Comparison of ENCODE assay signal across 13 cellular contexts in the genomic region with DNA sequence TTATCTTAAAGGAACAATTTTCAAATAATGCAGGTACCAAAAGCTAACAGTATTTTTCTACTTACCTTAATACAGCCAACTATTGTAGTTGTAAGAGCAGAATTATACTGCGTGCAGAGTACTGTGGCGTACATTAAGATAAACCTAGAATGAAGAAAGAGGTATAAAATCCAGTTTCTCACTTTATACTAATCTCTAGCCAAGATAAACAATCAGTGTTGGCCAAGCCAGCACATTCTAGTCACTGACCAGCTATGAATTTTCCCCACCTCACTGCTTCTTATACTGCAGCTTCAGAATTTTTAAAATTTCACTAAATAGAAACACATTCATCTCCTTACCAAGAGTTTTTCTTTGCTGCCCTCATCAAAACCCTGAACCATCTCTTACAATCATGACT. TPM values are rescaled to one million over a fixed set of nuclear protein-coding genes. Genes with fewer than 3 reads are reported as not detected.
DNase-seq lines count a peak whose midpoint lies in the region; ATAC-seq, FAIRE-seq and TF ChIP-seq lines count a peak whose summit lies in the region.
"Had no signal": no experiment of that assay in that cellular context is flagged by ENCODE, and none has a peak within 500 bp of the region (broad histone marks: within the 10 kb centered on the region; RNA-seq: fewer than 3 reads in every experiment).

No MANE protein-coding gene starts in this region.

- no peak overlapping the region for H3K9ac ChIP-seq in trophoblast cell (ENCODE audit: low read length)

- no peak overlapping the region for H2BK120ac ChIP-seq in trophoblast cell (ENCODE audit: insufficient read depth, low read length, poor library complexity)

- no peaks in the 10 kb centered on the region for H3K27me3 ChIP-seq in ascending aorta
- H3K27me3 ChIP-seq in heart right ventricle = no peaks in the 10 kb centered on the region
- H3K27me3 ChIP-seq in trophoblast cell (ENCODE audit: insufficient read depth, low read length) = no peaks in the 10 kb centered on the region
- no peaks in the 10 kb centered on the region for H3K27me3 ChIP-seq in small intestine (ENCODE audit: control insufficient read depth in 2 of 2, insufficient read depth in 2 of 2, low read length in 2 of 2)

- H3K27ac ChIP-seq in ascending aorta = peak overlapping the region; percentile 87 to 90
- H3K27ac ChIP-seq in heart right ventricle = peak overlapping the region in 8 of 10 donors; percentile 28 to 85 (median 74)
- H3K27ac ChIP-seq in trophoblast cell (ENCODE audit: low read depth, low read length) = peak overlapping the region; percentile 87
- no peak overlapping the region for H3K27ac ChIP-seq in small intestine (ENCODE audit: low read depth in 1 of 2, low read length in 1 of 2)

- no peak overlapping the region for H3K23ac ChIP-seq in trophoblast cell (ENCODE audit: low read length)

- ATAC-seq in heart right ventricle (peak in 6 of 8 donors; percentile 17 to 66 (median 40)), GM18511 (IDR thresholded peaks at IDR 0.05; ENCODE audit: unreplicated experiment) (no peak)
- ATAC-seq: stimulated activated naive CD8-positive, alpha-beta T cell treated with anti-CD3 and anti-CD28 coated beads, Interleukin-15, Interleukin-2, amounts not matched to agents 100 U/mL and 50 U/mL, for 24 hours had no signal

- H3K4me1 ChIP-seq in ascending aorta (peaks cover 0 to 33% of the 10 kb centered on the region in 2 donors), heart right ventricle (peaks cover 2 to 29% (median 21%) of the 10 kb centered on the region in 9 donors), trophoblast cell (ENCODE audit: control insufficient read depth in 1 of 2, insufficient read depth in 2 of 2, low read length in 2 of 2) (peaks cover 3 to 11% of the 10 kb centered on the region in 2 experiments), small intestine (ENCODE audit: control insufficient read depth in 2 of 2, insufficient read depth in 1 of 2, low read depth in 1 of 2, low read length in 1 of 2) (no peaks in the 10 kb centered on the region)

- DNase-seq in EL (peak; percentile 41), ascending aorta (ENCODE audit: low spot score in 2 of 2) (no peak), heart right ventricle (no peak), trophoblast cell (no peak), posterior vena cava (ENCODE audit: low spot score) (no peak), small intestine (no peak), NCI-H446 treated with DMSO at 0.1 percent for 48 hours (lab: John Stamatoyannopoulos, UW) (no peak)
- DNase-seq: activated CD4-positive, alpha-beta T cell treated with anti-CD3 and anti-CD28 coated beads, Interleukin-2, amount 50 U/mL, for 1 hour; occipital lobe; OCI-M1; stimulated activated CD4-positive, alpha-beta T cell treated with anti-CD3 and anti-CD28 coated beads, Interleukin-2, amount 100 ng/mL, for 48 hours; stimulated activated naive CD8-positive, alpha-beta T cell treated with anti-CD3 and anti-CD28 coated beads, Interleukin-15, Interleukin-2, amounts not matched to agents 100 U/mL and 50 U/mL, for 24 hours had no signal

- H2AFZ ChIP-seq in trophoblast cell (ENCODE audit: insufficient read depth, low read length, poor library complexity) = no peak overlapping the region

- no peaks in the 10 kb centered on the region for H3K79me2 ChIP-seq in trophoblast cell (ENCODE audit: control insufficient read depth, insufficient read depth, low read length, poor library complexity)

- H4K91ac ChIP-seq in trophoblast cell (ENCODE audit: low read depth, low read length) = no peak overlapping the region

- H3K18ac ChIP-seq in trophoblast cell (ENCODE audit: low read length) = no peak overlapping the region

- no peak overlapping the region for H4K12ac ChIP-seq in trophoblast cell (ENCODE audit: low read depth, low read length)

- no peak overlapping the region for H3K14ac ChIP-seq in trophoblast cell (ENCODE audit: low read length)

- H3K4me2 ChIP-seq in trophoblast cell (ENCODE audit: low read length) = no peak overlapping the region

- no peak overlapping the region for H2BK5ac ChIP-seq in trophoblast cell (ENCODE audit: low read depth, low read length, poor library complexity)

- H2BK12ac ChIP-seq in trophoblast cell (ENCODE audit: low read length) = no peak overlapping the region

- peaks cover 4% of the 10 kb centered on the region for H3K79me1 ChIP-seq in trophoblast cell (ENCODE audit: low read length)

- 57 to 68% methylated on average over 2 of the region's 2 CpGs for WGBS in heart right ventricle, 2 donors
- no CpG with 5 or more reads among the region's 2 CpGs for WGBS in trophoblast cell (ENCODE audit: extremely low coverage, insufficient coverage, insufficient read length)
- WGBS in small intestine, 3 donors = 85 to 90% (median 85%) methylated on average over 2 of the region's 2 CpGs

- FAIRE-seq in small intestine (lab: Jason Lieb, UNC) = no peak

- H3K9me3 ChIP-seq in ascending aorta (no peaks in the 10 kb centered on the region), heart right ventricle (no peaks in the 10 kb centered on the region), trophoblast cell (ENCODE audit: insufficient read depth, low read depth, low read length) (no peaks in the 10 kb centered on the region), small intestine (ENCODE audit: control insufficient read depth, low read depth) (no peaks in the 10 kb centered on the region)

- H4K8ac ChIP-seq in trophoblast cell (ENCODE audit: low read depth, low read length) = no peak overlapping the region

- intact Hi-C loops in ascending aorta (cut with DNase I) = no loop called here
- intact Hi-C loops in heart right ventricle (cut with DNase I) = no loop called here
- intact Hi-C loops in posterior vena cava (cut with DNase I) = no loop called here

- peaks cover 0 to 9% of the 10 kb centered on the region in 2 donors for H3K36me3 ChIP-seq in ascending aorta
- peaks cover 0 to 66% (median 4%) of the 10 kb centered on the region in 9 donors for H3K36me3 ChIP-seq in heart right ventricle
- H3K36me3 ChIP-seq in trophoblast cell (ENCODE audit: control insufficient read depth in 1 of 2, insufficient read depth in 2 of 2, low read length in 2 of 2) = peaks cover 0 to 2% of the 10 kb centered on the region in 2 experiments
- peaks cover 3 to 19% of the 10 kb centered on the region in 2 donors for H3K36me3 ChIP-seq in small intestine (ENCODE audit: control insufficient read depth in 2 of 2, insufficient read depth in 2 of 2, low read length in 2 of 2)

- H3K4me3 ChIP-seq in ascending aorta = no peak overlapping the region
- no peak overlapping the region for H3K4me3 ChIP-seq in heart right ventricle
- H3K4me3 ChIP-seq in trophoblast cell (ENCODE audit: low read depth, low read length) = no peak overlapping the region
- H3K4me3 ChIP-seq in small intestine (ENCODE audit: low read depth in 1 of 2, low read length in 2 of 2) = no peak overlapping the region

- TF ChIP-seq CTCF in ascending aorta (IDR thresholded peaks at IDR 0.05) (no peak), heart right ventricle (IDR thresholded peaks at IDR 0.05) (no peak)

- no peak overlapping the region for H2AK5ac ChIP-seq in trophoblast cell (ENCODE audit: low read length)

- no peak overlapping the region for H3K4ac ChIP-seq in trophoblast cell (ENCODE audit: low read depth, low read length)

RNA-seq across cellular contexts. Expression of a gene that starts 33.6 kb away (rescaled TPM):
- total RNA-seq in ascending aorta = 3.7 TPM
- 1 to 10 TPM; 4.4 to 5.8 (median 4.9) TPM for total RNA-seq in heart right ventricle
- 1 to 10 TPM; 1.6 to 1.8 TPM for polyA plus RNA-seq in heart right ventricle
- 4.4 and 4.7 TPM in 2 replicates for polyA plus RNA-seq in trophoblast cell (2013)
- total RNA-seq in posterior vena cava = 1 to 10 TPM; 9.3 to 9.5 TPM
- polyA plus RNA-seq in small intestine = 1 to 10 TPM; 4.6 to 8.2 (median 4.9) TPM

Comparison
In these comparisons a context has a peak if more than half of its experiments do, and no peak if none do; other contexts are left out.
1. H3K27ac ChIP-seq: peak in ascending aorta (2 of 2), heart right ventricle (8 of 10) and trophoblast cell (single experiment); none in small intestine (0 of 2).